25 cellular contexts compared by ENCODE assay signal in the genomic region with DNA sequence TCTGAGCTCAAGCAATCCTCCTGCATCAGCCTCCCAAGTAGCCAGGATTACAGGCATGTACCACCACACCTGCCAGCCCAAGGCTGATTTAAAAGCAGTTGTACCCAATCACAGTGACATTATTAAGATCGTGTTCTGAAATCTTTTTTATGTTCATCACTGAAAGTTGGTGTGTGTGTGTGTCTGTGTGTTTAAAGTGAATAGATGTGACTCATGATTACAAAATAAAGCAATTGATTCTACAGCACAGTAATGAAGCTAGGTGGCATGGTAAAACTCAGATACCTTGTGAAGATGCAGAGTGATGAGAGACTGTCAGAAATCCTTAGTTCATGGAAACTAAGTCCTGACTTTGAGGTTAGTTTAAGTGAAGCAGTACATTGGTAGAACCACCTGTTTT.
DNase-seq lines count a peak whose midpoint lies in the region; ATAC-seq and TF ChIP-seq lines count a peak whose summit lies in the region.
"Had no signal": no experiment of that assay in that cellular context is flagged by ENCODE, and none has a peak within 500 bp of the region (broad histone marks: within the 10 kb centered on the region; RNA-seq: fewer than 3 reads in every experiment).

No MANE protein-coding gene starts in this region.

- no peaks in the 10 kb centered on the region for H3K4me1 Mint-ChIP-seq in progenitor cell of endocrine pancreas (ENCODE audit: low read depth)
- peaks cover 4% of the 10 kb centered on the region for H3K4me1 Mint-ChIP-seq in activated T-cell treated with anti-CD3 and anti-CD28 coated beads, Interleukin-2, amount 50 U/mL, for 24 hours (ENCODE audit: low read depth)
- peaks cover 8% of the 10 kb centered on the region for H3K4me1 Mint-ChIP-seq in stimulated activated memory B cell treated with anti-CD40 and anti-IgM and Interleukin-4, amounts not matched to agents 10 μg/mL and 1 μg/mL and 100 μg/mL, for 72 hours

- H3K4me3 ChIP-seq in cardiac muscle cell (no peak overlapping the region), left ventricle myocardium inferior (no peak overlapping the region), WERI-Rb-1 (ENCODE audit: low read depth, low read length) (no peak overlapping the region)
- H3K4me3 ChIP-seq: hepatocyte, psoas muscle, skin epidermis, uterus had no signal

- H3K9me3 Mint-ChIP-seq in progenitor cell of endocrine pancreas (ENCODE audit: low read depth): peaks cover 14% of the 10 kb centered on the region
- peaks cover 20% of the 10 kb centered on the region for H3K9me3 Mint-ChIP-seq in activated T-cell treated with anti-CD3 and anti-CD28 coated beads, Interleukin-2, amount 50 U/mL, for 24 hours
- peaks cover 15% of the 10 kb centered on the region for H3K9me3 Mint-ChIP-seq in stimulated activated memory B cell treated with anti-CD40 and anti-IgM and Interleukin-4, amounts not matched to agents 10 μg/mL and 1 μg/mL and 100 μg/mL, for 72 hours

- H3K36me3 ChIP-seq in cardiac muscle cell (no peaks in the 10 kb centered on the region), left ventricle myocardium inferior (no peaks in the 10 kb centered on the region), WERI-Rb-1 (no peaks in the 10 kb centered on the region)
- H3K36me3 ChIP-seq: uterus had no signal

- no peaks in the 10 kb centered on the region for H3K27me3 Mint-ChIP-seq in progenitor cell of endocrine pancreas
- no peaks in the 10 kb centered on the region for H3K27me3 Mint-ChIP-seq in activated T-cell treated with anti-CD3 and anti-CD28 coated beads, Interleukin-2, amount 50 U/mL, for 24 hours
- no peaks in the 10 kb centered on the region for H3K27me3 Mint-ChIP-seq in stimulated activated memory B cell treated with anti-CD40 and anti-IgM and Interleukin-4, amounts not matched to agents 10 μg/mL and 1 μg/mL and 100 μg/mL, for 72 hours
- H3K27me3 Mint-ChIP-seq: CD4-positive, alpha-beta T cell; stimulated activated naive CD8-positive, alpha-beta T cell treated with anti-CD3 and anti-CD28 coated beads, Interleukin-15, Interleukin-2, amounts not matched to agents 100 ng/mL and 50 ng/mL, for 24 hours had no signal

- no peaks in the 10 kb centered on the region for H3K27me3 ChIP-seq in cardiac muscle cell
- H3K27me3 ChIP-seq in left ventricle myocardium inferior (ENCODE audit: low read depth): peaks cover 81% of the 10 kb centered on the region
- H3K27me3 ChIP-seq in WERI-Rb-1 (ENCODE audit: insufficient read depth, low read depth, severe bottlenecking): no peaks in the 10 kb centered on the region
- H3K27me3 ChIP-seq in foreskin keratinocyte: no peaks in the 10 kb centered on the region
- H3K27me3 ChIP-seq: hepatocyte, uterus had no signal

- TF ChIP-seq CTCF in cardiac muscle cell (IDR thresholded peaks at IDR 0.05; ENCODE audit: low read depth, low read length) (no peak), left ventricle myocardium inferior (IDR thresholded peaks at IDR 0.05; ENCODE audit: borderline replicate concordance) (no peak), WERI-Rb-1 (IDR thresholded peaks at IDR 0.05; ENCODE audit: low read depth, low read length) (no peak), foreskin keratinocyte (conservative IDR thresholded peaks at IDR 0.05) (peak; percentile 28), progenitor cell of endocrine pancreas (IDR thresholded peaks at IDR 0.05; ENCODE audit: unreplicated experiment) (no peak)

- ATAC-seq in foreskin keratinocyte: no peak
- no peak for ATAC-seq in stimulated activated memory B cell treated with anti-CD40 and anti-IgM and Interleukin-4, amounts not matched to agents 10 μg/mL and 1 μg/mL and 100 μg/mL, for 72 hours
- ATAC-seq: activated T-cell treated with anti-CD3 and anti-CD28 coated beads, Interleukin-2, amount 50 U/mL, for 72 hours; psoas muscle had no signal

- no peaks in the 10 kb centered on the region for H3K9me3 ChIP-seq in cardiac muscle cell (ENCODE audit: low read depth)
- H3K9me3 ChIP-seq in left ventricle myocardium inferior (replicated peaks): peaks cover 25% of the 10 kb centered on the region
- H3K9me3 ChIP-seq in WERI-Rb-1 (ENCODE audit: severe bottlenecking): peaks cover 12% of the 10 kb centered on the region
- H3K9me3 ChIP-seq: psoas muscle, SK-N-SH, uterus had no signal

- H3K4me1 ChIP-seq in cardiac muscle cell (ENCODE audit: low read depth): peaks cover 23% of the 10 kb centered on the region
- H3K4me1 ChIP-seq in left ventricle myocardium inferior: peaks cover 10% of the 10 kb centered on the region
- peaks cover 3% of the 10 kb centered on the region for H3K4me1 ChIP-seq in foreskin keratinocyte
- H3K4me1 ChIP-seq: psoas muscle, uterus had no signal

- H3K27ac ChIP-seq in cardiac muscle cell (peak overlapping the region; percentile 36), left ventricle myocardium inferior (replicated peaks) (no peak overlapping the region), WERI-Rb-1 (peak overlapping the region; percentile 18; the same call in 1 of the 2 replicates), foreskin keratinocyte (no peak overlapping the region)
- H3K27ac ChIP-seq: epithelial cell of prostate, hepatocyte, psoas muscle had no signal

- intact Hi-C loops in left ventricle myocardium inferior (cut with micrococcal nuclease) (no loop called here), posterior vena cava (cut with DNase I) (no loop called here)

- H3K36me3 Mint-ChIP-seq in progenitor cell of endocrine pancreas (ENCODE audit: insufficient read depth): peaks cover 4% of the 10 kb centered on the region
- peaks cover 10% of the 10 kb centered on the region for H3K36me3 Mint-ChIP-seq in activated T-cell treated with anti-CD3 and anti-CD28 coated beads, Interleukin-2, amount 50 U/mL, for 24 hours (ENCODE audit: low read depth)
- H3K36me3 Mint-ChIP-seq in stimulated activated memory B cell treated with anti-CD40 and anti-IgM and Interleukin-4, amounts not matched to agents 10 μg/mL and 1 μg/mL and 100 μg/mL, for 72 hours: peaks cover 25% of the 10 kb centered on the region

- no peak overlapping the region for H3K4me3 Mint-ChIP-seq in progenitor cell of endocrine pancreas (ENCODE audit: low read depth)
- H3K4me3 Mint-ChIP-seq in activated T-cell treated with anti-CD3 and anti-CD28 coated beads, Interleukin-2, amount 50 U/mL, for 24 hours: no peak overlapping the region
- no peak overlapping the region for H3K4me3 Mint-ChIP-seq in stimulated activated memory B cell treated with anti-CD40 and anti-IgM and Interleukin-4, amounts not matched to agents 10 μg/mL and 1 μg/mL and 100 μg/mL, for 72 hours
- H3K4me3 Mint-ChIP-seq: activated naive CD4-positive, alpha-beta T cell treated with anti-CD3 and anti-CD28 coated beads for 36 hours; activated T-cell treated with anti-CD3 and anti-CD28 coated beads, Interleukin-2, amount 50 U/mL, for 72 hours; brain; CD4-positive, alpha-beta T cell; stimulated activated naive CD8-positive, alpha-beta T cell treated with anti-CD3 and anti-CD28 coated beads, Interleukin-15, Interleukin-2, amounts not matched to agents 100 ng/mL and 50 ng/mL, for 24 hours; T-helper 1 cell treated with Interleukin-12 subunit alpha and Interleukin-12 subunit beta and Interleukin-4 antibody, amounts not matched to agents 30 μg/mL and 1 μg/mL, for 36 hours had no signal

- no peak overlapping the region for H3K27ac Mint-ChIP-seq in progenitor cell of endocrine pancreas
- no peak overlapping the region for H3K27ac Mint-ChIP-seq in activated T-cell treated with anti-CD3 and anti-CD28 coated beads, Interleukin-2, amount 50 U/mL, for 24 hours
- H3K27ac Mint-ChIP-seq in stimulated activated memory B cell treated with anti-CD40 and anti-IgM and Interleukin-4, amounts not matched to agents 10 μg/mL and 1 μg/mL and 100 μg/mL, for 72 hours: no peak overlapping the region
- H3K27ac Mint-ChIP-seq: activated naive CD4-positive, alpha-beta T cell treated with anti-CD3 and anti-CD28 coated beads for 36 hours; activated T-cell treated with anti-CD3 and anti-CD28 coated beads, Interleukin-2, amount 50 U/mL, for 72 hours; CD4-positive, alpha-beta T cell; stimulated activated naive CD8-positive, alpha-beta T cell treated with anti-CD3 and anti-CD28 coated beads, Interleukin-15, Interleukin-2, amounts not matched to agents 100 ng/mL and 50 ng/mL, for 24 hours; T-helper 1 cell treated with Interleukin-12 subunit alpha and Interleukin-12 subunit beta and Interleukin-4 antibody, amounts not matched to agents 30 μg/mL and 1 μg/mL, for 36 hours had no signal

- no peak for DNase-seq in cardiac muscle cell (ENCODE audit: low read depth in 1 of 2, low spot score in 1 of 2)
- DNase-seq in left ventricle myocardium inferior: no peak
- DNase-seq in WERI-Rb-1: no peak
- DNase-seq in foreskin keratinocyte: peak in 1 of 2 donors; percentile 32
- DNase-seq in posterior vena cava (ENCODE audit: low spot score): no peak
- DNase-seq in progenitor cell of endocrine pancreas (ENCODE audit: low spot score, unreplicated experiment): no peak
- DNase-seq in activated T-cell treated with anti-CD3 and anti-CD28 coated beads, Interleukin-2, amount 50 U/mL, for 24 hours: no peak
- DNase-seq: 8988T; activated CD4-positive, alpha-beta T cell treated with anti-CD3 and anti-CD28 coated beads for 4 hours; activated naive CD4-positive, alpha-beta T cell treated with anti-CD3 and anti-CD28 coated beads for 36 hours; activated T-cell treated with anti-CD3 and anti-CD28 coated beads, Interleukin-2, amount 50 U/mL, for 72 hours; CD4-positive, alpha-beta T cell; left colon; NCI-H1417; NCI-H2029 treated with DMSO at 0.1 percent for 48 hours; psoas muscle; SK-N-SH; uterus had no signal

Comparison
In these comparisons a context has a peak if more than half of its experiments do, and no peak if none do; other contexts are left out.
1. H3K27ac ChIP-seq: peak in cardiac muscle cell (single experiment) and WERI-Rb-1 (single experiment); none in left ventricle myocardium inferior (single experiment) and foreskin keratinocyte (single experiment).